ENCODE assay signal across 8 cellular contexts in the genomic region with DNA sequence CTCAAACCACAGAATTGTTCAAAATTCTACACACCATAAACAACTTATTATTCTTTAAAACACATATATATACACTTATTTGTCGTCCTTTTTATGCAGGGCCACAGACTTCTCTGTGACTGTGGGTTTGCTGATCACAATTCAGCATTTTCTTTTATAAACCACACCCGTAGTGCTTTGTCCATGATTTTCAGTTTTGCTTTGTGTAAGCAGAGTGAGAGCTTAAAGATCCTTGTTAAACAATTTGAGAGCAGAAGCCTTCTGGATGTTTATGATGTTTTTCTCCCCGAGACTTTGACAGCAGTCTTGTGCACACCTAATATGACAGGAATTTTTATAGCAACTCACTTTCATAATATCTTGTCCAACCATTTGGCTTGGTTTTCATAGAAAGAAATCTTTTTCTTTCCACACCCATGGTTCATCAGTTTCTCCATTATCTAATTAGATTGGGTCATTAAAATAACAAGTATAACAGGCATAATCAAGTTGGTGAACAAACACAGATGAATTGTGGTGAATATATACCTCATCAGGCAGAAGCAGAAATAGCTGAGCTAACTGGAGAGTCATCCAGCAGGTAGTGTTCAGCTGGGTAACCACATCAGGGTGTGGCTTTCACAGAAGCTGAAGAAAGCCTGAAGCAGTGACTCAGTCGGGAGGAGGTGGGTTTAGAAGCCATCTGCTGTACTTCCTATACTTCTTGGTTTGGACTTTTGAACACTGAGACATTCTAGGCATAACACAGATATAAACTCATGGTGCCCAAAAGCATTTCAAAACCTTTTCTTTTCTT. TPM values are rescaled to one million over a fixed set of nuclear protein-coding genes. Genes with fewer than 3 reads are reported as not detected.
DNase-seq lines count a peak whose midpoint lies in the region.

No MANE protein-coding gene starts in this region.

- H3K4me2 ChIP-seq in neuronal stem cell (ENCODE audit: insufficient read depth, low read length, poor library complexity, severe bottlenecking) = no peak overlapping the region

- H3K18ac ChIP-seq in neuronal stem cell (ENCODE audit: low read length) = no peak overlapping the region

- H3K14ac ChIP-seq in neuronal stem cell (ENCODE audit: low read length) = no peak overlapping the region

- H3K4me1 ChIP-seq in neuronal stem cell (ENCODE audit: control insufficient read depth in 2 of 2, insufficient read depth in 1 of 2, low read depth in 1 of 2, low read length in 2 of 2) = peaks cover 0 to 7% of the 10 kb centered on the region in 2 donors

- H3K4ac ChIP-seq in neuronal stem cell (ENCODE audit: low read length) = no peak overlapping the region

- no peak overlapping the region for H2AK5ac ChIP-seq in neuronal stem cell (ENCODE audit: low read depth, low read length)

- no peak overlapping the region for H2BK120ac ChIP-seq in neuronal stem cell (ENCODE audit: low read depth, low read length)

- peaks cover 0 to 13% of the 10 kb centered on the region in 2 donors for H3K9me3 ChIP-seq in neuronal stem cell (replicated peaks in 1 of 2; ENCODE audit: control insufficient read depth in 2 of 2, insufficient read depth in 1 of 2, low read depth in 1 of 2, low read length in 2 of 2)

- H3K79me1 ChIP-seq in neuronal stem cell (ENCODE audit: low read depth, low read length) = no peaks in the 10 kb centered on the region

- DNase-seq in NCI-H2171 treated with DMSO at 0.1 percent for 48 hours (lab: John Stamatoyannopoulos, UW) = peak; percentile 15
- no peak for DNase-seq in NCI-H2171 (lab: John Stamatoyannopoulos, UW)
- peak; percentile 67 to 72 for DNase-seq in activated CD4-positive, alpha-beta T cell treated with anti-CD3 and anti-CD28 coated beads for 4 hours
- peak; percentile 92 for DNase-seq in epithelial cell of prostate (ENCODE audit: low read depth, low spot score)
- DNase-seq in stimulated activated CD8-positive, alpha-beta memory T cell treated with anti-CD3 and anti-CD28 coated beads, Interleukin-4, amount 100 ng/mL, for 4 hours (ENCODE audit: low read depth in 2 of 2, low spot score in 1 of 2) = peak; percentile 24 to 50
- no peak for DNase-seq in iPS-NIHi7 (ENCODE audit: extremely low spot score)
- no peak for DNase-seq in neuronal stem cell (ENCODE audit: low spot score)
- no peak for DNase-seq in NCI-H2029 treated with DMSO at 0.1 percent for 48 hours (lab: John Stamatoyannopoulos, UW)

- no peak overlapping the region for H3K9ac ChIP-seq in neuronal stem cell (ENCODE audit: low read depth, low read length, poor library complexity)

- 100% methylated on average over 1 of the region's 4 CpGs; no CpG with 5 or more reads in 1 of the 2 donors for WGBS in neuronal stem cell (ENCODE audit: extremely low coverage in 2 of 2, insufficient read length in 2 of 2, insufficient replicate concordance in 1 of 2), 2 donors

- H2BK15ac ChIP-seq in neuronal stem cell (ENCODE audit: low read length) = no peak overlapping the region

- no peak overlapping the region for H3K23ac ChIP-seq in neuronal stem cell (ENCODE audit: low read depth, low read length, poor library complexity)

- H3K27ac ChIP-seq in epithelial cell of prostate (peak overlapping the region; percentile 86), neuronal stem cell (replicated peaks; ENCODE audit: low read length) (no peak overlapping the region)

- no peak overlapping the region for H3K4me3 ChIP-seq in neuronal stem cell (ENCODE audit: low read length in 2 of 2)

- H4K91ac ChIP-seq in neuronal stem cell (ENCODE audit: low read depth, low read length, poor library complexity) = no peak overlapping the region

- no peak overlapping the region for H2AFZ ChIP-seq in neuronal stem cell (ENCODE audit: low read length)

- no peaks in the 10 kb centered on the region for H3K27me3 ChIP-seq in neuronal stem cell (ENCODE audit: control insufficient read depth in 3 of 3, insufficient read depth in 3 of 3, low read depth in 1 of 3, low read length in 3 of 3)

- no peak overlapping the region for H2BK5ac ChIP-seq in neuronal stem cell (ENCODE audit: low read length)

- H4K8ac ChIP-seq in neuronal stem cell (ENCODE audit: low read depth, low read length) = no peak overlapping the region

- H3K36me3 ChIP-seq in neuronal stem cell (replicated peaks in 1 of 2; ENCODE audit: control insufficient read depth in 2 of 2, insufficient read depth in 2 of 2, low read length in 2 of 2) = no peaks in the 10 kb centered on the region

- H2BK12ac ChIP-seq in neuronal stem cell (ENCODE audit: low read length) = no peak overlapping the region

RNA-seq across cellular contexts. Expression of gene KANK1, which starts 57.1 kb away (rescaled TPM):
- polyA plus RNA-seq in neuronal stem cell (2013, experiment 1 of 2) = 9.1 TPM
- polyA plus RNA-seq in neuronal stem cell (2013, experiment 2 of 2) = 8.3 TPM

Comparison
In these comparisons a context has a peak if more than half of its experiments do, and no peak if none do; other contexts are left out.
1. DNase-seq: peak in NCI-H2171 treated with DMSO at 0.1 percent for 48 hours (single experiment), activated CD4-positive, alpha-beta T cell treated with anti-CD3 and anti-CD28 coated beads for 4 hours (2 of 2), epithelial cell of prostate (single experiment) and stimulated activated CD8-positive, alpha-beta memory T cell treated with anti-CD3 and anti-CD28 coated beads, Interleukin-4, amount 100 ng/mL, for 4 hours (2 of 2); none in NCI-H2171 (single experiment), iPS-NIHi7 (single experiment), neuronal stem cell (single experiment) and NCI-H2029 treated with DMSO at 0.1 percent for 48 hours (single experiment).